ENCODE assay signal across 11 cellular contexts in the genomic region with DNA sequence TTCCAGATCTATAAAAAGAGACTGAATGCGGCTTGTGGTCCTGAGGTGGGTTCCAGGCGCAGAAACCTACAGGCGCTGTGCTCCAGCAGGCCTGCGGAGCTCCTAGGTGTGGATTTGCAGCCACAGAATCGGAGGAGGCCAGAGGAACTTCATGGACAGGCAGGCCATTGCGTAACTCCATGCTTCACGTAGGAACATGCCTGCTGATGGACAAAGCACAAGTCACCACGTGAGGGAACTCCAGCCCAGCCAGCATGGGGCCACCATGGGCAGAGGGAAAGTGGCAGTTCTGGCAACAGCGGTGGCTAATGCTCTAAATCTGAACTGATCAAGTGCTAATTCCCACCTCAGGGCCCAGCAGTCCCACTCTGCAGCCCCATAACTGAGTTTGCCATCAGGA. TPM values are rescaled to one million over a fixed set of nuclear protein-coding genes. Genes with fewer than 3 reads are reported as not detected.
"Had no signal": no experiment of that assay in that cellular context is flagged by ENCODE, and none has a peak within 500 bp of the region (broad histone marks: within the 10 kb centered on the region; RNA-seq: fewer than 3 reads in every experiment).

No MANE protein-coding gene starts in this region.

RNA-seq across cellular contexts. Expression of a gene that starts 17.2 kb away (rescaled TPM):
- total RNA-seq: OCI-LY7, PC-3, PC-9, Peyer's patch, Right ventricle myocardium inferior, Right ventricle myocardium superior, RPMI7951, SJCRH30, SJSA1, SK-MEL-5 had no signal
- polyA plus RNA-seq: SK-N-SH had no signal

RNA-seq across cellular contexts. Expression of a gene that starts 29.1 kb away (rescaled TPM):
- total RNA-seq: PC-3, PC-9, Right ventricle myocardium inferior, Right ventricle myocardium superior, RPMI7951, SJSA1, SK-MEL-5 had no signal
- polyA plus RNA-seq: SK-N-SH had no signal
